ENCODE assay signal across 8 cellular contexts in the genomic region with DNA sequence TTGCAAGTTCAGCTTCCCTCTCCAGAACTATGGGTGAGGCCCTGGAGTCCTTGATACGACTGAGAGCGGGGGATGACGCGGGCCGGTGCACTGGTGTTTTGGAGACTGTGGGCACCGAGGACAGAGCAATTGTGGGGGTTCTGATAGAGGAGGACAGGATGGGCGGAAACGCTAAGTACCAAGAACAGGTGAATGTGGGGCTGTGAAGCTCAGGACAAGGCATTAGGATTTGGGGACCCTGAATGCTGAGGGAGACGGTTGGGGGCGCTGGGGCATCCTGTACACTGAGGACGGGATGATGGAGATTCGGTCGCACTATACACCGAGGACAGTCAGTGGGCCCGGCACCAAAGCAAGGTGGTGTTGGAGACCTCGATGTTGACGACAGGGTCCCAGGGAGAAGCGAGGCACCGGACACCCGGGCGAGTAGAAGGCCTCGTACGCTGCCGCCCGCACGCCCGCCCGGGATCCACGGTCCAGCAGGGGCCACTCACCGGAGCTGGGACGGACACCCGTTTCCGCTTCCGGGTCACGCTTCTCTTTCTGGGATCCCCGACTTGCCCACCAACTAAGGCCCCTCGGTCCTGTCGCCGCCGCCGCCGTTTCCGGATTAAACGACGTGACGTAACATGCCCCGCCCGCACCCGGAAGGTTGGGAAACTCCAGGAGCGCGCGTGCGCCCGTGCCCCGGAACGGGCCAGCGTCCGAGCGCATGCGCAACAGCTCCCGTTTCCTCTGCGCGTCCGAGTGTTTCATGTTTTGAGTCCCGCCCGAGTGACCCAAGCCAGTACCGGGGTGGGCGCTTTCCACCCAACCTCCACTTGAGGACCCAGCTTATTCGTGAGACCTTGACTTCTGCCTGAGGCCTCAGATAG.
DNase-seq lines count a peak whose midpoint lies in the region; ATAC-seq and TF ChIP-seq lines count a peak whose summit lies in the region.

A gene (minus strand): TSS at position 612 of the 875 bp plus-strand sequence. CDS start 893 bp downstream, outside the sequence.

- peak; percentile 86 for DNase-seq in GM12864 (ENCODE audit: low read depth)
- DNase-seq in T-helper 9 cell = peak; percentile 98
- peak; percentile 97 for DNase-seq in cerebellar cortex (ENCODE audit: low spot score)
- peak; percentile 97 for DNase-seq in kidney tubule cell (ENCODE audit: low spot score)
- DNase-seq in stimulated activated CD4-positive, alpha-beta T cell treated with anti-CD3 and anti-CD28 coated beads, Interleukin-1b, Interleukin-23, amount 100 ng/mL, for 4 hours (ENCODE audit: low read depth in 2 of 2) = peak; percentile 96 to 98

- no peak for TF ChIP-seq CTCF in GM12864 (IDR thresholded peaks at IDR 0.05; ENCODE audit: low read depth, low read length, missing control alignments)

- ATAC-seq in HG03045 (IDR thresholded peaks at IDR 0.05; ENCODE audit: unreplicated experiment) (peak; percentile 29), HG02623 (IDR thresholded peaks at IDR 0.05; ENCODE audit: unreplicated experiment) (no peak), HG03469 (IDR thresholded peaks at IDR 0.05; ENCODE audit: unreplicated experiment) (no peak)

- peak within 1 kb of the TSS; percentile 68 for H3K4me3 ChIP-seq in GM12864 (ENCODE audit: low read depth, low read length)
